In genomic region chr5:154253807-154254206, GRCh38 we compare ENCODE assay signal across 33 cellular contexts.
"Had no signal": no experiment of that assay in that cellular context is flagged by ENCODE, and none has a peak within 500 bp of the region (broad histone marks: within the 10 kb centered on the region; RNA-seq: fewer than 3 reads in every experiment).

No MANE protein-coding gene starts in this region.

- H3K27me3 ChIP-seq: adrenal gland, breast epithelium, cardiac muscle cell, colonic mucosa, esophagus squamous epithelium, gastroesophageal sphincter, heart right ventricle had no signal

- H3K4me3 ChIP-seq: adrenal gland, breast epithelium, cardiac muscle cell, colonic mucosa, esophagus squamous epithelium, gastroesophageal sphincter, heart right ventricle had no signal

- H3K4me1 ChIP-seq: breast epithelium, colonic mucosa had no signal

- H3K36me3 ChIP-seq: adrenal gland, breast epithelium, cardiac muscle cell, colonic mucosa, esophagus squamous epithelium, gastroesophageal sphincter, heart right ventricle had no signal

- DNase-seq: activated CD4-positive, alpha-beta memory T cell treated with anti-CD3 and anti-CD28 coated beads for 36 hours; activated CD4-positive, alpha-beta T cell treated with anti-CD3 and anti-CD28 coated beads for 1 hour; activated CD4-positive, alpha-beta T cell treated with anti-CD3 and anti-CD28 coated beads for 48 hours; activated CD8-positive, alpha-beta memory T cell treated with anti-CD3 and anti-CD28 coated beads, Interleukin-2, amount 10 ng/mL, durations not matched to agents 7 days and 5 days; activated CD8-positive, alpha-beta memory T cell treated with anti-CD3 and anti-CD28 coated beads, Interleukin-2, amount 50 U/mL, for 4 hours; activated CD8-positive, alpha-beta T cell treated with anti-CD3 and anti-CD28 coated beads, Interleukin-2, amount 10 ng/mL, durations not matched to agents 7 days and 5 days; activated effector memory CD4-positive, alpha-beta T cell treated with anti-CD3 and anti-CD28 coated beads, Interleukin-2, amount 50 U/mL, for 16 hours; activated naive CD4-positive, alpha-beta T cell treated with anti-CD3 and anti-CD28 coated beads for 36 hours; activated naive CD8-positive, alpha-beta T cell treated with anti-CD3 and anti-CD28 coated beads for 36 hours; activated naive CD8-positive, alpha-beta T cell treated with anti-CD3 and anti-CD28 coated beads, Interleukin-2, amount 50 U/mL, for 24 hours; activated T-cell treated with anti-CD3 and anti-CD28 coated beads, Interleukin-2, amount 50 U/mL, for 1 hour; activated T-cell treated with anti-CD3 and anti-CD28 coated beads, Interleukin-2, amount 50 U/mL, for 48 hours; adrenal gland; amygdala; aorta; central memory CD4-positive, alpha-beta T cell; cerebellar nuclear complex; colonic mucosa; effector CD8-positive, alpha-beta T cell; esophagus squamous epithelium; foreskin melanocyte; heart right ventricle; T-helper 2 cell had no signal

- H3K4me1 Mint-ChIP-seq: activated CD8-positive, alpha-beta memory T cell treated with anti-CD3 and anti-CD28 coated beads, Interleukin-2, amount 10 ng/mL, durations not matched to agents 7 days and 5 days had no signal

- H3K9me3 ChIP-seq: adrenal gland, breast epithelium, colonic mucosa, esophagus squamous epithelium, gastroesophageal sphincter, heart right ventricle had no signal

- H3K27me3 Mint-ChIP-seq: activated CD4-positive, alpha-beta memory T cell treated with anti-CD3 and anti-CD28 coated beads for 36 hours; activated CD8-positive, alpha-beta memory T cell treated with anti-CD3 and anti-CD28 coated beads, Interleukin-2, amount 10 ng/mL, durations not matched to agents 7 days and 5 days; activated naive CD4-positive, alpha-beta T cell treated with anti-CD3 and anti-CD28 coated beads, Interleukin-2, amount 50 U/mL, for 24 hours; activated naive CD8-positive, alpha-beta T cell treated with anti-CD3 and anti-CD28 coated beads for 36 hours; activated naive CD8-positive, alpha-beta T cell treated with anti-CD3 and anti-CD28 coated beads, Interleukin-2, amount 50 U/mL, for 24 hours had no signal

- ATAC-seq: activated CD8-positive, alpha-beta memory T cell treated with anti-CD3 and anti-CD28 coated beads, Interleukin-2, amount 10 ng/mL, durations not matched to agents 7 days and 5 days; activated CD8-positive, alpha-beta T cell treated with anti-CD3 and anti-CD28 coated beads, Interleukin-2, amount 10 ng/mL, durations not matched to agents 7 days and 5 days; activated naive CD8-positive, alpha-beta T cell treated with anti-CD3 and anti-CD28 coated beads, Interleukin-2, amount 50 U/mL, for 24 hours; gastroesophageal sphincter; heart right ventricle had no signal

- H3K27ac ChIP-seq: adrenal gland, breast epithelium, cardiac muscle cell, colonic mucosa, epithelial cell of prostate, esophagus squamous epithelium, gastroesophageal sphincter, heart right ventricle had no signal

- FAIRE-seq: endometrium, endothelial cell of umbilical vein had no signal

- H3K4me3 Mint-ChIP-seq: activated CD4-positive, alpha-beta memory T cell treated with anti-CD3 and anti-CD28 coated beads for 36 hours; activated CD8-positive, alpha-beta memory T cell treated with anti-CD3 and anti-CD28 coated beads, Interleukin-2, amount 10 ng/mL, durations not matched to agents 7 days and 5 days; activated CD8-positive, alpha-beta T cell treated with anti-CD3 and anti-CD28 coated beads, Interleukin-2, amount 10 ng/mL, durations not matched to agents 7 days and 5 days; activated naive CD4-positive, alpha-beta T cell treated with anti-CD3 and anti-CD28 coated beads for 36 hours; activated naive CD4-positive, alpha-beta T cell treated with anti-CD3 and anti-CD28 coated beads, Interleukin-2, amount 50 U/mL, for 24 hours; activated naive CD8-positive, alpha-beta T cell treated with anti-CD3 and anti-CD28 coated beads for 36 hours; activated naive CD8-positive, alpha-beta T cell treated with anti-CD3 and anti-CD28 coated beads, Interleukin-2, amount 50 U/mL, for 24 hours; activated T-helper 1 cell treated with anti-CD3 and anti-CD28 coated beads, Interleukin-12 subunit alpha, Interleukin-12 subunit beta, Interleukin-2, Interleukin-4 antibody, amounts not matched to agents 30 ng/mL and 10 ng/mL and 1 ng/mL, durations not matched to agents 14 hours and 24 hours and 36 hours; brain had no signal

- H3K27ac Mint-ChIP-seq: activated CD4-positive, alpha-beta memory T cell treated with anti-CD3 and anti-CD28 coated beads for 36 hours; activated CD8-positive, alpha-beta memory T cell treated with anti-CD3 and anti-CD28 coated beads, Interleukin-2, amount 10 ng/mL, durations not matched to agents 7 days and 5 days; activated CD8-positive, alpha-beta T cell treated with anti-CD3 and anti-CD28 coated beads, Interleukin-2, amount 10 ng/mL, durations not matched to agents 7 days and 5 days; activated naive CD4-positive, alpha-beta T cell treated with anti-CD3 and anti-CD28 coated beads for 36 hours; activated naive CD4-positive, alpha-beta T cell treated with anti-CD3 and anti-CD28 coated beads, Interleukin-2, amount 50 U/mL, for 24 hours; activated naive CD8-positive, alpha-beta T cell treated with anti-CD3 and anti-CD28 coated beads for 36 hours; activated naive CD8-positive, alpha-beta T cell treated with anti-CD3 and anti-CD28 coated beads, Interleukin-2, amount 50 U/mL, for 24 hours; activated T-helper 1 cell treated with anti-CD3 and anti-CD28 coated beads, Interleukin-12 subunit alpha, Interleukin-12 subunit beta, Interleukin-2, Interleukin-4 antibody, amounts not matched to agents 30 ng/mL and 10 ng/mL and 1 ng/mL, durations not matched to agents 14 hours and 24 hours and 36 hours; activated T-helper 2 cell treated with anti-CD3 and anti-CD28 coated beads, Interferon-gamma antibody, Interleukin-2, Interleukin-4, amounts not matched to agents 10 μg/mL and 5 μg/mL and 100 μg/mL, durations not matched to agents 14 hours and 24 hours and 36 hours; brain had no signal

- H3K9me3 Mint-ChIP-seq: activated T-helper 2 cell treated with anti-CD3 and anti-CD28 coated beads, Interferon-gamma antibody, Interleukin-2, Interleukin-4, amounts not matched to agents 10 μg/mL and 5 μg/mL and 100 μg/mL, durations not matched to agents 14 hours and 24 hours and 36 hours had no signal
